ENCODE assay signal across 1 cellular context in genomic region chr19:40412866-40413265, GRCh38.
TF ChIP-seq lines count a peak whose summit lies in the region.

No MANE protein-coding gene starts in this region.

TF ChIP-seq in GM23338, 12 proteins besides CTCF, POLR2A, EP300 and RAD21 (continued from another document):
- TF ChIP-seq POLR2AphosphoS5 (IDR thresholded peaks at IDR 0.05; ENCODE audit: low read depth): no peak
- no peak for TF ChIP-seq EZH2 (IDR thresholded peaks at IDR 0.05; ENCODE audit: low read depth, unreplicated experiment)
- no peak for TF ChIP-seq CREB1 (CRISPR knock-in tag; IDR thresholded peaks at IDR 0.05; ENCODE audit: low read depth)
- no peak for TF ChIP-seq ZNF331 (CRISPR knock-in tag; IDR thresholded peaks at IDR 0.05; ENCODE audit: low read depth)
- TF ChIP-seq STAT1 (IDR thresholded peaks at IDR 0.05; ENCODE audit: unreplicated experiment): no peak
- no peak for TF ChIP-seq REST (IDR thresholded peaks at IDR 0.05; ENCODE audit: unreplicated experiment)
- no peak for TF ChIP-seq ZNF462 (CRISPR knock-in tag; IDR thresholded peaks at IDR 0.05)
- TF ChIP-seq NANOG (IDR thresholded peaks at IDR 0.05; ENCODE audit: borderline replicate concordance): no peak
